ENCODE assay signal across 37 cellular contexts in genomic region chr2:82511894-82512293, GRCh38.
"Had no signal": no experiment of that assay in that cellular context is flagged by ENCODE, and none has a peak within 500 bp of the region (broad histone marks: within the 10 kb centered on the region; RNA-seq: fewer than 3 reads in every experiment).

No MANE protein-coding gene starts in this region.

- H3K27me3 ChIP-seq: adrenal gland, body of pancreas, cardiac muscle cell, esophagus squamous epithelium, gastroesophageal sphincter, heart right ventricle had no signal

- H3K9me3 Mint-ChIP-seq: activated naive CD4-positive, alpha-beta T cell treated with anti-CD3 and anti-CD28 coated beads for 36 hours; central memory CD8-positive, alpha-beta T cell had no signal

- H3K36me3 Mint-ChIP-seq: activated CD8-positive, alpha-beta memory T cell treated with anti-CD3 and anti-CD28 coated beads, Interleukin-2, amount 10 ng/mL, durations not matched to agents 7 days and 5 days; activated naive CD4-positive, alpha-beta T cell treated with anti-CD3 and anti-CD28 coated beads, Interleukin-2, amount 50 U/mL, for 24 hours; activated naive CD8-positive, alpha-beta T cell treated with anti-CD3 and anti-CD28 coated beads for 36 hours had no signal

- H3K27ac ChIP-seq: adrenal gland, body of pancreas, cardiac muscle cell, epithelial cell of prostate, esophagus squamous epithelium, gastroesophageal sphincter, heart right ventricle, WERI-Rb-1 had no signal

- DNase-seq: activated B cell treated with CpG ODN at 0.5 μM for 24 hours; activated CD4-positive, alpha-beta T cell treated with anti-CD3 and anti-CD28 coated beads for 48 hours; activated CD4-positive, alpha-beta T cell treated with anti-CD3 and anti-CD28 coated beads, Interleukin-2, amount 50 U/mL, for 1 hour; activated CD4-positive, alpha-beta T cell treated with anti-CD3 and anti-CD28 coated beads, Interleukin-2, amount 50 U/mL, for 48 hours; activated CD8-positive, alpha-beta memory T cell treated with anti-CD3 and anti-CD28 coated beads, Interleukin-2, amount 10 ng/mL, durations not matched to agents 7 days and 5 days; activated CD8-positive, alpha-beta memory T cell treated with anti-CD3 and anti-CD28 coated beads, Interleukin-2, amount 50 U/mL, for 4 hours; activated CD8-positive, alpha-beta T cell treated with anti-CD3 and anti-CD28 coated beads, Interleukin-2, amount 10 ng/mL, durations not matched to agents 7 days and 5 days; activated effector memory CD4-positive, alpha-beta T cell treated with anti-CD3 and anti-CD28 coated beads, Interleukin-2, amount 50 U/mL, for 16 hours; activated naive CD4-positive, alpha-beta T cell treated with anti-CD3 and anti-CD28 coated beads for 36 hours; activated naive CD8-positive, alpha-beta T cell treated with anti-CD3 and anti-CD28 coated beads for 36 hours; activated naive CD8-positive, alpha-beta T cell treated with anti-CD3 and anti-CD28 coated beads, Interleukin-2, amount 50 U/mL, for 24 hours; activated T-cell treated with anti-CD3 and anti-CD28 coated beads, Interleukin-2, amount 50 U/mL, for 1 hour; activated T-cell treated with anti-CD3 and anti-CD28 coated beads, Interleukin-2, amount 50 U/mL, for 48 hours; adrenal gland; amygdala; aorta; body of pancreas; cortex of kidney; dermis blood vessel endothelial cell; effector CD4-positive, alpha-beta T cell; effector memory CD8-positive, alpha-beta T cell; esophagus squamous epithelium; foreskin melanocyte; heart right ventricle; T-helper 1 cell; T-helper 17 cell; T1000; WERI-Rb-1 had no signal

- H3K4me3 ChIP-seq: adrenal gland, body of pancreas, cardiac muscle cell, esophagus squamous epithelium, gastroesophageal sphincter, heart right ventricle had no signal

- H3K27ac Mint-ChIP-seq: activated B cell treated with CpG ODN at 0.5 μM for 24 hours; activated CD8-positive, alpha-beta memory T cell treated with anti-CD3 and anti-CD28 coated beads, Interleukin-2, amount 10 ng/mL, durations not matched to agents 7 days and 5 days; activated CD8-positive, alpha-beta T cell treated with anti-CD3 and anti-CD28 coated beads, Interleukin-2, amount 10 ng/mL, durations not matched to agents 7 days and 5 days; activated naive CD4-positive, alpha-beta T cell treated with anti-CD3 and anti-CD28 coated beads for 36 hours; activated naive CD4-positive, alpha-beta T cell treated with anti-CD3 and anti-CD28 coated beads, Interleukin-2, amount 50 U/mL, for 24 hours; activated naive CD8-positive, alpha-beta T cell treated with anti-CD3 and anti-CD28 coated beads for 36 hours; activated naive CD8-positive, alpha-beta T cell treated with anti-CD3 and anti-CD28 coated beads, Interleukin-2, amount 50 U/mL, for 24 hours; activated T-helper 1 cell treated with anti-CD3 and anti-CD28 coated beads, Interleukin-12 subunit alpha, Interleukin-12 subunit beta, Interleukin-2, Interleukin-4 antibody, amounts not matched to agents 30 ng/mL and 10 ng/mL and 1 ng/mL, durations not matched to agents 14 hours and 24 hours and 36 hours; activated T-helper 2 cell treated with anti-CD3 and anti-CD28 coated beads, Interferon-gamma antibody, Interleukin-2, Interleukin-4, amounts not matched to agents 10 μg/mL and 5 μg/mL and 100 μg/mL, durations not matched to agents 14 hours and 24 hours and 36 hours; effector memory CD8-positive, alpha-beta T cell; T-helper 17 cell; T-helper 2 cell treated with Interferon-gamma antibody and Interleukin-4, amounts not matched to agents 5 μg/mL and 100 μg/mL, for 36 hours had no signal

- H3K4me1 ChIP-seq: adrenal gland, body of pancreas, esophagus squamous epithelium, gastroesophageal sphincter, heart right ventricle had no signal

- H3K4me3 Mint-ChIP-seq: activated B cell treated with CpG ODN at 0.5 μM for 24 hours; activated CD8-positive, alpha-beta memory T cell treated with anti-CD3 and anti-CD28 coated beads, Interleukin-2, amount 10 ng/mL, durations not matched to agents 7 days and 5 days; activated CD8-positive, alpha-beta T cell treated with anti-CD3 and anti-CD28 coated beads, Interleukin-2, amount 10 ng/mL, durations not matched to agents 7 days and 5 days; activated naive CD4-positive, alpha-beta T cell treated with anti-CD3 and anti-CD28 coated beads for 36 hours; activated naive CD4-positive, alpha-beta T cell treated with anti-CD3 and anti-CD28 coated beads, Interleukin-2, amount 50 U/mL, for 24 hours; activated naive CD8-positive, alpha-beta T cell treated with anti-CD3 and anti-CD28 coated beads for 36 hours; activated naive CD8-positive, alpha-beta T cell treated with anti-CD3 and anti-CD28 coated beads, Interleukin-2, amount 50 U/mL, for 24 hours; activated T-helper 1 cell treated with anti-CD3 and anti-CD28 coated beads, Interleukin-12 subunit alpha, Interleukin-12 subunit beta, Interleukin-2, Interleukin-4 antibody, amounts not matched to agents 30 ng/mL and 10 ng/mL and 1 ng/mL, durations not matched to agents 14 hours and 24 hours and 36 hours; central memory CD8-positive, alpha-beta T cell; effector memory CD8-positive, alpha-beta T cell; T-helper 17 cell; T-helper 2 cell treated with Interferon-gamma antibody and Interleukin-4, amounts not matched to agents 5 μg/mL and 100 μg/mL, for 36 hours had no signal

- H3K36me3 ChIP-seq: adrenal gland, cardiac muscle cell, esophagus squamous epithelium, gastroesophageal sphincter, heart right ventricle, WERI-Rb-1 had no signal

- H3K27me3 Mint-ChIP-seq: activated B cell treated with CpG ODN at 0.5 μM for 24 hours; activated CD8-positive, alpha-beta memory T cell treated with anti-CD3 and anti-CD28 coated beads, Interleukin-2, amount 10 ng/mL, durations not matched to agents 7 days and 5 days; activated naive CD4-positive, alpha-beta T cell treated with anti-CD3 and anti-CD28 coated beads, Interleukin-2, amount 50 U/mL, for 24 hours; activated naive CD8-positive, alpha-beta T cell treated with anti-CD3 and anti-CD28 coated beads for 36 hours; activated naive CD8-positive, alpha-beta T cell treated with anti-CD3 and anti-CD28 coated beads, Interleukin-2, amount 50 U/mL, for 24 hours; central memory CD8-positive, alpha-beta T cell; effector memory CD8-positive, alpha-beta T cell; T-helper 17 cell had no signal

- ATAC-seq: activated CD4-positive, CD25-positive, alpha-beta regulatory T cell treated with anti-CD3 and anti-CD28 coated beads, Interleukin-2, amount 50 U/mL, for 24 hours; activated CD8-positive, alpha-beta memory T cell treated with anti-CD3 and anti-CD28 coated beads, Interleukin-2, amount 10 ng/mL, durations not matched to agents 7 days and 5 days; activated CD8-positive, alpha-beta T cell treated with anti-CD3 and anti-CD28 coated beads, Interleukin-2, amount 10 ng/mL, durations not matched to agents 7 days and 5 days; activated naive CD8-positive, alpha-beta T cell treated with anti-CD3 and anti-CD28 coated beads, Interleukin-2, amount 50 U/mL, for 24 hours; body of pancreas; effector memory CD8-positive, alpha-beta T cell; gastroesophageal sphincter; heart right ventricle; T-helper 17 cell had no signal

- H3K9me3 ChIP-seq: adrenal gland, body of pancreas, gastroesophageal sphincter had no signal

- H3K4me1 Mint-ChIP-seq: activated B cell treated with CpG ODN at 0.5 μM for 24 hours; activated CD8-positive, alpha-beta memory T cell treated with anti-CD3 and anti-CD28 coated beads, Interleukin-2, amount 10 ng/mL, durations not matched to agents 7 days and 5 days; activated naive CD4-positive, alpha-beta T cell treated with anti-CD3 and anti-CD28 coated beads, Interleukin-2, amount 50 U/mL, for 24 hours; activated naive CD8-positive, alpha-beta T cell treated with anti-CD3 and anti-CD28 coated beads for 36 hours; activated naive CD8-positive, alpha-beta T cell treated with anti-CD3 and anti-CD28 coated beads, Interleukin-2, amount 50 U/mL, for 24 hours; central memory CD8-positive, alpha-beta T cell; T-helper 17 cell had no signal
